In the genomic region with DNA sequence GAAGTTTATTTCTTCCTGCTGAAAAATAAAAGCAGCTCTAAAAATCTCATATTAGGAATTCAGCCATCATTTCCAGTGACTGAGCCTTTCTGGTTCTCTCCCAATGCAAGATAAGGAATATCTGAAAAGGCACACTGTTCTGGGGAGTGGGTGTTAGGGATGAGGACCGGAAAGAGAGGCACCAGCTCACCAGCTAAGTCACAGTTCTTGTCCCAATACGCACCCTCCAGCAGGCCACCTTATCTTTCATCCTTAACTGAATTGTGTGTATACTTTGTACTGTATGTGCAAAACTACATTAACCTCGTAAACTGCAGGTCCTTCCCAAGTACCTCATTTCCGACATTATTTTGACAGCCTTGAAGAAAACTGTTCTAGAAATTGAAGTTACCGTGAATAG, we compare ENCODE assay signal across 22 cellular contexts. TPM values are rescaled to one million over a fixed set of nuclear protein-coding genes. Genes with fewer than 3 reads are reported as not detected.
DNase-seq lines count a peak whose midpoint lies in the region; ATAC-seq, FAIRE-seq and TF ChIP-seq lines count a peak whose summit lies in the region.
"Had no signal": no experiment of that assay in that cellular context is flagged by ENCODE, and none has a peak within 500 bp of the region (broad histone marks: within the 10 kb centered on the region; RNA-seq: fewer than 3 reads in every experiment).

No MANE protein-coding gene starts in this region.

- BruUV-seq in K562 (replicated peaks; lab: Mats Ljungman, UMichigan), result no TSS peak

- H4K20me1 ChIP-seq in K562 (replicated peaks; ENCODE audit: control insufficient read depth, insufficient read depth, low read length), result peaks cover 8% of the 10 kb centered on the region

- no peaks in the 10 kb centered on the region for H3K9me3 ChIP-seq in cardiac muscle cell (ENCODE audit: low read depth)
- no peaks in the 10 kb centered on the region for H3K9me3 ChIP-seq in left ventricle myocardium inferior (replicated peaks)
- no peaks in the 10 kb centered on the region for H3K9me3 ChIP-seq in K562 (replicated peaks; ENCODE audit: control insufficient read depth, insufficient read depth, low read depth, low read length)
- no peaks in the 10 kb centered on the region for H3K9me3 ChIP-seq in psoas muscle
- H3K9me3 ChIP-seq in neuronal stem cell (replicated peaks in 1 of 2; ENCODE audit: control insufficient read depth in 2 of 2, insufficient read depth in 1 of 2, low read depth in 1 of 2, low read length in 2 of 2), result peaks cover 0 to 5% of the 10 kb centered on the region in 2 donors
- H3K9me3 ChIP-seq: MG63 had no signal

- TF ChIP-seq EP300 in K562 (IDR thresholded peaks at IDR 0.05; ENCODE audit: low read length), result peak; percentile 93; the same call in 1 of the 2 replicates

- ATAC-seq in K562, result peak; percentile 83
- ATAC-seq in psoas muscle, result no peak
- ATAC-seq in GM19035 (IDR thresholded peaks at IDR 0.05; ENCODE audit: unreplicated experiment), result no peak

- no peak overlapping the region for H3K18ac ChIP-seq in neuronal stem cell (ENCODE audit: low read length)

- peaks cover 13% of the 10 kb centered on the region for H3K36me3 Mint-ChIP-seq in endothelial cell (ENCODE audit: low read depth, unreplicated experiment)

- H2BK15ac ChIP-seq in neuronal stem cell (ENCODE audit: low read length), result no peak overlapping the region

- peak; percentile 93 for FAIRE-seq in K562 (lab: Jason Lieb, UNC)
- FAIRE-seq: GM12891, H54, HTR-8/SVneo, RCC 7860 had no signal

- H3K36me3 ChIP-seq in cardiac muscle cell, result peaks cover under 1% of the 10 kb centered on the region
- H3K36me3 ChIP-seq in left ventricle myocardium inferior, result peaks cover 36% of the 10 kb centered on the region
- H3K36me3 ChIP-seq in K562 (ENCODE audit: control insufficient read depth, insufficient read depth, low read length), result peaks cover 48% of the 10 kb centered on the region
- H3K36me3 ChIP-seq in psoas muscle (ENCODE audit: insufficient read depth in 1 of 2, low read depth in 1 of 2), result peaks cover 7 to 36% of the 10 kb centered on the region in 2 donors
- peaks cover 2 to 45% of the 10 kb centered on the region in 2 donors for H3K36me3 ChIP-seq in neuronal stem cell (replicated peaks in 1 of 2; ENCODE audit: control insufficient read depth in 2 of 2, insufficient read depth in 2 of 2, low read length in 2 of 2)

- no peak for DNase-seq in cardiac muscle cell (ENCODE audit: low read depth in 1 of 2, low spot score in 1 of 2)
- no peak for DNase-seq in left ventricle myocardium inferior
- peak in 2 of 4 experiments; percentile 68 to 83 for DNase-seq in K562 (ENCODE audit: extremely low read depth in 1 of 4, low spot score in 3 of 4)
- no peak for DNase-seq in psoas muscle
- no peak for DNase-seq in endothelial cell (ENCODE audit: low spot score)
- no peak for DNase-seq in neuronal stem cell (ENCODE audit: low spot score)
- DNase-seq: Calu3, DMS79 treated with DMSO at 0.1 percent for 48 hours, GF-D8, KG1, MG63, NCI-H1105 treated with DMSO at 0.1 percent for 48 hours, NCI-H2081, NCI-H2227 treated with DMSO at 0.1 percent for 48 hours, NCI-H69, SIG-M5 had no signal

- H3K4me3 ChIP-seq in cardiac muscle cell (no peak overlapping the region), left ventricle myocardium inferior (no peak overlapping the region), K562 (peak overlapping the region; percentile 9; the same call in 1 of the 2 replicates), psoas muscle (no peak overlapping the region), neuronal stem cell (ENCODE audit: low read length in 2 of 2) (no peak overlapping the region)
- H3K4me3 ChIP-seq: MG63, SK-N-MC had no signal

- no peak overlapping the region for H2AK5ac ChIP-seq in neuronal stem cell (ENCODE audit: low read depth, low read length)

- H3K9ac ChIP-seq in K562 (ENCODE audit: insufficient read depth in 1 of 2, low read depth in 2 of 2, low read length in 2 of 2) (peak overlapping the region in 1 of 2 experiments; percentile 58; a peak in 1 of 4 replicates), neuronal stem cell (ENCODE audit: low read depth, low read length, poor library complexity) (no peak overlapping the region)

- POLR2A ChIA-PET in K562 (lab: Yijun Ruan, JAX), result interaction anchor here (0.9 to 2.3 kb wide), 3 partner anchors 9 to 52 kb away, joined by 3 to 5 read pairs (median 3); no protein-coding TSS in a partner anchor

- peak overlapping the region; percentile 72 for H3K4me2 ChIP-seq in K562 (ENCODE audit: insufficient read depth, low read length)
- H3K4me2 ChIP-seq in neuronal stem cell (ENCODE audit: insufficient read depth, low read length, poor library complexity, severe bottlenecking), result no peak overlapping the region

- intact Hi-C loops in left ventricle myocardium inferior (cut with micrococcal nuclease), result no loop called here
- intact Hi-C loops in K562 (cut with micrococcal nuclease), result no loop called here
- intact Hi-C loops in psoas muscle (cut with DNase I), result no loop called here

- CTCF ChIA-PET in K562 (lab: Yijun Ruan, JAX; ENCODE audit: low intra/inter-chr PET ratio), result no interaction called here

- TF ChIP-seq CTCF in cardiac muscle cell (IDR thresholded peaks at IDR 0.05; ENCODE audit: low read depth, low read length), result no peak
- TF ChIP-seq CTCF in left ventricle myocardium inferior (IDR thresholded peaks at IDR 0.05; ENCODE audit: borderline replicate concordance), result no peak
- no peak for TF ChIP-seq CTCF in K562 (IDR thresholded peaks at IDR 0.05 in 2 of 3, conservative IDR thresholded peaks at IDR 0.05 in 1 of 3; ENCODE audit: insufficient read depth in 2 of 3, low read depth in 1 of 3, low read length in 3 of 3)
- no peak for TF ChIP-seq CTCF in psoas muscle (IDR thresholded peaks at IDR 0.05)
- no peak for TF ChIP-seq CTCF in endothelial cell (IDR thresholded peaks at IDR 0.05; ENCODE audit: unreplicated experiment)

- H3K23ac ChIP-seq in neuronal stem cell (ENCODE audit: low read depth, low read length, poor library complexity), result no peak overlapping the region

- H3K27ac ChIP-seq in cardiac muscle cell (peak overlapping the region; percentile 24), left ventricle myocardium inferior (replicated peaks) (no peak overlapping the region), K562 (ENCODE audit: extremely low read depth, low read depth, low read length) (peak overlapping the region; percentile 75), psoas muscle (peak overlapping the region; percentile 64), neuronal stem cell (replicated peaks; ENCODE audit: low read length) (no peak overlapping the region)
- H3K27ac ChIP-seq: SK-N-MC had no signal

- H3K14ac ChIP-seq in neuronal stem cell (ENCODE audit: low read length), result no peak overlapping the region

- no peak overlapping the region for H2BK120ac ChIP-seq in neuronal stem cell (ENCODE audit: low read depth, low read length)

- H2AFZ ChIP-seq in K562 (ENCODE audit: low read depth, low read length), result no peak overlapping the region
- no peak overlapping the region for H2AFZ ChIP-seq in neuronal stem cell (ENCODE audit: low read length)

- no peak overlapping the region for H3K27ac Mint-ChIP-seq in endothelial cell (ENCODE audit: unreplicated experiment)

- no peak for TF ChIP-seq POLR2A in K562 (conservative IDR thresholded peaks at IDR 0.05)

- no peaks in the 10 kb centered on the region for H3K9me1 ChIP-seq in K562 (ENCODE audit: control insufficient read depth, insufficient read depth, low read length)

- in situ Hi-C loops in K562 (cut with MboI), result no loop called here

- no peak overlapping the region for H3K4me3 Mint-ChIP-seq in endothelial cell (ENCODE audit: unreplicated experiment)

- no peak overlapping the region for H3K4ac ChIP-seq in neuronal stem cell (ENCODE audit: low read length)

- H3K79me2 ChIP-seq in K562 (ENCODE audit: control insufficient read depth, insufficient read depth, low read length), result peaks cover 71% of the 10 kb centered on the region

- H3K4me1 ChIP-seq in cardiac muscle cell (ENCODE audit: low read depth) (peaks cover 5% of the 10 kb centered on the region), left ventricle myocardium inferior (peaks cover 18% of the 10 kb centered on the region), K562 (replicated peaks in 1 of 2; ENCODE audit: control insufficient read depth in 2 of 2, insufficient read depth in 2 of 2, low read length in 2 of 2) (peaks cover 0 to 21% of the 10 kb centered on the region in 2 experiments; a peak in 4 of 5 replicates), psoas muscle (peaks cover 46% of the 10 kb centered on the region), neuronal stem cell (ENCODE audit: control insufficient read depth in 2 of 2, insufficient read depth in 1 of 2, low read depth in 1 of 2, low read length in 2 of 2) (peaks cover 0 to 1% of the 10 kb centered on the region in 2 donors)

- H3K27me3 Mint-ChIP-seq in endothelial cell (ENCODE audit: unreplicated experiment), result no peaks in the 10 kb centered on the region

- H3K27me3 ChIP-seq in cardiac muscle cell, result no peaks in the 10 kb centered on the region
- no peaks in the 10 kb centered on the region for H3K27me3 ChIP-seq in left ventricle myocardium inferior (ENCODE audit: low read depth)
- no peaks in the 10 kb centered on the region for H3K27me3 ChIP-seq in K562 (ENCODE audit: control insufficient read depth in 2 of 2, insufficient read depth in 2 of 2, low read length in 2 of 2)
- H3K27me3 ChIP-seq in psoas muscle (ENCODE audit: insufficient read depth in 3 of 3, low read length in 2 of 3), result no peaks in the 10 kb centered on the region
- no peaks in the 10 kb centered on the region for H3K27me3 ChIP-seq in neuronal stem cell (ENCODE audit: control insufficient read depth in 3 of 3, insufficient read depth in 3 of 3, low read depth in 1 of 3, low read length in 3 of 3)
- H3K27me3 ChIP-seq: MG63 had no signal

- H3K79me1 ChIP-seq in neuronal stem cell (ENCODE audit: low read depth, low read length), result no peaks in the 10 kb centered on the region

- H3K4me1 Mint-ChIP-seq in endothelial cell (ENCODE audit: unreplicated experiment), result no peaks in the 10 kb centered on the region

- H2BK12ac ChIP-seq in neuronal stem cell (ENCODE audit: low read length), result no peak overlapping the region

- no peak for TF ChIP-seq RAD21 in K562 (CRISPR knock-in tag; conservative IDR thresholded peaks at IDR 0.05 in 1 of 2, IDR thresholded peaks at IDR 0.05 in 1 of 2)

- H3K9me3 Mint-ChIP-seq in endothelial cell (ENCODE audit: unreplicated experiment), result no peaks in the 10 kb centered on the region

- no peak overlapping the region for H4K91ac ChIP-seq in neuronal stem cell (ENCODE audit: low read depth, low read length, poor library complexity)

- H4K8ac ChIP-seq in neuronal stem cell (ENCODE audit: low read depth, low read length), result no peak overlapping the region

- no peak overlapping the region for H2BK5ac ChIP-seq in neuronal stem cell (ENCODE audit: low read length)

- 0% methylated on average over 4 of the region's 5 CpGs for WGBS in K562 (ENCODE audit: insufficient coverage, low coverage, missing lambda C conversion rate)
- WGBS in psoas muscle, 3 donors, result 89 to 96% (median 90%) methylated on average over 5 of the region's 5 CpGs
- no CpG with 5 or more reads among the region's 5 CpGs for WGBS in neuronal stem cell (ENCODE audit: extremely low coverage in 2 of 2, insufficient read length in 2 of 2, insufficient replicate concordance in 1 of 2), 2 donors

RNA-seq across cellular contexts. Expression of a gene that starts 11.0 kb away (rescaled TPM):
- total RNA-seq in cardiac muscle cell (152 and 157 TPM in 2 replicates), left ventricle myocardium inferior (65.2 TPM), K562 (2014; rRNA removed) (99.9 and 121 TPM in 2 replicates), K562 (2014; rRNA removed; fragmentation: Illumina TruSeq; extraction: Trizol) (70.4 and 72.1 TPM in 2 replicates), K562 (2015; rRNA removed; fragmentation: Illumina TruSeq; extraction: Trizol) (57.0 and 61.0 TPM in 2 replicates), K562 (2021) (102 and 113 TPM in 2 replicates), psoas muscle (100 to 1,000 TPM; 146 to 270 (median 194) TPM), endothelial cell (ENCODE audit: unreplicated experiment) (90.7 TPM)
- polyA plus RNA-seq in cardiac muscle cell (52.7 and 65.3 TPM in 2 replicates), K562 (2011; rRNA removed) (58.4 and 62.2 TPM in 2 replicates), K562 (2014; fragmentation: Illumina TruSeq; extraction: Trizol) (50.6 and 51.7 TPM in 2 replicates), K562 (2014; fragmentation: Nextera tagmentation; extraction: Ambion mirVana) (10 to 100 TPM; 15.6 to 27.3 TPM), K562 (2014; rRNA removed) (43.8 and 50.9 TPM in 2 replicates), psoas muscle (100 to 1,000 TPM; 106 to 453 (median 160) TPM)
- total RNA-seq in K562 (2011; cell fraction: chromatin; rRNA removed; ENCODE audit: low replicate concordance), result 260 and 308 TPM in 2 replicates
- 392 and 441 TPM in 2 replicates for total RNA-seq in K562 (2011; cell fraction: nucleolus; rRNA removed)
- 458 and 539 TPM in 2 replicates for total RNA-seq in K562 (2011; cell fraction: nucleoplasm; rRNA removed)
- polyA plus RNA-seq in K562 (2011; cell fraction: cytosol; rRNA removed), result 72.0 and 91.3 TPM in 2 replicates
- 67.5 and 105 TPM in 2 replicates for polyA plus RNA-seq in K562 (2011; cell fraction: nucleus; rRNA removed)
- 70.1 and 113 TPM in 2 replicates for polyA plus RNA-seq in K562 (2012)
- 122 and 186 TPM in 2 replicates for polyA minus RNA-seq in K562 (2011; rRNA and poly(A)+ RNA removed)
- 163 and 192 TPM in 2 replicates for polyA minus RNA-seq in K562 (2011; cell fraction: cytosol; rRNA and poly(A)+ RNA removed)
- 84.7 and 112 TPM in 2 replicates for polyA minus RNA-seq in K562 (2011; cell fraction: nucleus; rRNA and poly(A)+ RNA removed)
- 25.0 TPM for polyA plus RNA-seq in neuronal stem cell (2013, experiment 1 of 2)
- 25.1 TPM for polyA plus RNA-seq in neuronal stem cell (2013, experiment 2 of 2)

RNA-seq across cellular contexts. Expression of a gene that starts 36.8 kb away (rescaled TPM):
- total RNA-seq in cardiac muscle cell, result 59.3 and 79.9 TPM in 2 replicates
- 47.4 and 68.7 TPM in 2 replicates for polyA plus RNA-seq in cardiac muscle cell
- total RNA-seq in left ventricle myocardium inferior, result 59.5 TPM
- total RNA-seq in K562 (2011; cell fraction: chromatin; rRNA removed; ENCODE audit: low replicate concordance), result 51.6 and 102 TPM in 2 replicates
- total RNA-seq in K562 (2011; cell fraction: nucleolus; rRNA removed), result 53.4 and 64.7 TPM in 2 replicates
- 48.0 and 83.7 TPM in 2 replicates for total RNA-seq in K562 (2011; cell fraction: nucleoplasm; rRNA removed)
- 72.5 and 172 TPM in 2 replicates for total RNA-seq in K562 (2014; rRNA removed)
- 123 and 159 TPM in 2 replicates for total RNA-seq in K562 (2014; rRNA removed; fragmentation: Illumina TruSeq; extraction: Trizol)
- total RNA-seq in K562 (2015; rRNA removed; fragmentation: Illumina TruSeq; extraction: Trizol), result 102 and 112 TPM in 2 replicates
- total RNA-seq in K562 (2021), result 200 and 218 TPM in 2 replicates
- polyA plus RNA-seq in K562 (2011; rRNA removed), result 142 and 160 TPM in 2 replicates
- polyA plus RNA-seq in K562 (2011; cell fraction: cytosol; rRNA removed), result 73.9 and 107 TPM in 2 replicates
- polyA plus RNA-seq in K562 (2011; cell fraction: nucleus; rRNA removed), result 128 and 152 TPM in 2 replicates
- 139 and 178 TPM in 2 replicates for polyA plus RNA-seq in K562 (2012)
- 121 and 146 TPM in 2 replicates for polyA plus RNA-seq in K562 (2014; fragmentation: Illumina TruSeq; extraction: Trizol)
- polyA plus RNA-seq in K562 (2014; fragmentation: Nextera tagmentation; extraction: Ambion mirVana), result 100 to 1,000 TPM; 109 to 135 TPM
- 62.4 and 69.4 TPM in 2 replicates for polyA plus RNA-seq in K562 (2014; rRNA removed)
- 166 and 195 TPM in 2 replicates for polyA minus RNA-seq in K562 (2011; rRNA and poly(A)+ RNA removed)
- polyA minus RNA-seq in K562 (2011; cell fraction: cytosol; rRNA and poly(A)+ RNA removed), result 80.8 and 83.8 TPM in 2 replicates
- 64.9 and 78.0 TPM in 2 replicates for polyA minus RNA-seq in K562 (2011; cell fraction: nucleus; rRNA and poly(A)+ RNA removed)
- 10 to 100 TPM; 41.1 to 52.4 (median 48.5) TPM for total RNA-seq in psoas muscle
- polyA plus RNA-seq in psoas muscle, result 10 to 100 TPM; 16.9 to 39.0 (median 28.6) TPM
- 126 TPM for total RNA-seq in endothelial cell (ENCODE audit: unreplicated experiment)
- polyA plus RNA-seq in neuronal stem cell (2013, experiment 1 of 2), result 108 TPM
- 111 TPM for polyA plus RNA-seq in neuronal stem cell (2013, experiment 2 of 2)

RNA-seq across cellular contexts. Expression of a gene that starts 37.0 kb away (rescaled TPM):
- total RNA-seq in cardiac muscle cell (32.0 and 65.5 TPM in 2 replicates), left ventricle myocardium inferior (35.4 TPM), K562 (2014; rRNA removed) (107 and 123 TPM in 2 replicates), K562 (2014; rRNA removed; fragmentation: Illumina TruSeq; extraction: Trizol) (81.7 and 85.8 TPM in 2 replicates), K562 (2015; rRNA removed; fragmentation: Illumina TruSeq; extraction: Trizol) (56.4 and 62.3 TPM in 2 replicates), K562 (2021) (69.5 and 71.1 TPM in 2 replicates), psoas muscle (10 to 100 TPM; 56.3 to 97.6 (median 73.4) TPM), endothelial cell (ENCODE audit: unreplicated experiment) (24.8 TPM)
- polyA plus RNA-seq in cardiac muscle cell (49.4 and 54.9 TPM in 2 replicates), K562 (2011; rRNA removed) (66.3 and 73.1 TPM in 2 replicates), K562 (2014; fragmentation: Illumina TruSeq; extraction: Trizol) (88.9 and 90.0 TPM in 2 replicates), K562 (2014; fragmentation: Nextera tagmentation; extraction: Ambion mirVana) (100 to 1,000 TPM in 1 of 2 experiments, 10 to 100 TPM in 1; 60.4 to 134 TPM), K562 (2014; rRNA removed) (88.4 and 101 TPM in 2 replicates), psoas muscle (100 to 1,000 TPM in 1 of 3 donors, 10 to 100 TPM in 2; 40.9 to 100 (median 42.6) TPM)
- total RNA-seq in K562 (2011; cell fraction: chromatin; rRNA removed; ENCODE audit: low replicate concordance), result 58.2 and 95.4 TPM in 2 replicates
- total RNA-seq in K562 (2011; cell fraction: nucleolus; rRNA removed), result 32.0 and 35.3 TPM in 2 replicates
- total RNA-seq in K562 (2011; cell fraction: nucleoplasm; rRNA removed), result 73.5 and 93.4 TPM in 2 replicates
- polyA plus RNA-seq in K562 (2011; cell fraction: cytosol; rRNA removed), result 20.5 and 41.8 TPM in 2 replicates
- 28.3 and 43.0 TPM in 2 replicates for polyA plus RNA-seq in K562 (2011; cell fraction: nucleus; rRNA removed)
- 73.2 and 85.8 TPM in 2 replicates for polyA plus RNA-seq in K562 (2012)
- polyA minus RNA-seq in K562 (2011; rRNA and poly(A)+ RNA removed), result 83.7 and 89.0 TPM in 2 replicates
- 36.7 and 51.5 TPM in 2 replicates for polyA minus RNA-seq in K562 (2011; cell fraction: cytosol; rRNA and poly(A)+ RNA removed)
- 30.0 and 42.9 TPM in 2 replicates for polyA minus RNA-seq in K562 (2011; cell fraction: nucleus; rRNA and poly(A)+ RNA removed)
- 29.3 TPM for polyA plus RNA-seq in neuronal stem cell (2013, experiment 1 of 2)
- polyA plus RNA-seq in neuronal stem cell (2013, experiment 2 of 2), result 30.5 TPM

Comparison
In these comparisons a context has a peak if more than half of its experiments do, and no peak if none do; other contexts are left out.
1. H3K27ac ChIP-seq: peak in cardiac muscle cell (single experiment), K562 (single experiment) and psoas muscle (single experiment); none in left ventricle myocardium inferior (single experiment) and neuronal stem cell (single experiment).